In the genomic region with DNA sequence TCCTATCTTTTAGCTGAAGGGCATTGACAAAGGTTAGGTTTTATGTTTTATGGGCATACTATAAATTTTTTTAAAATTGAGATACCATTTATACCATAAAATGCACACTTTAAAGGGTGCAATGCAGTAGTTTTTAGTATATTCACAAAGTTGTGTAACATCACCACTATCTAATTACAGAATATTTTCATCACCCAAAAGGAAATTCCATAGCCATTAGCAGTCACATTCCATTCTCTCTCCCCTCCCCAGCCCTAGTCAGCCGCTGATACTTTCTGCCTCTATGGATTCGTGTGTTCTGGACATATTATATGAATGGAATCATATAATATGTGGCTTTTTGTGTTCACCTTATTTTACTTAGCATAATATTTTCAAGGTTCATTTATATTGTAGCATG, we compare ENCODE assay signal across 16 cellular contexts.
DNase-seq lines count a peak whose midpoint lies in the region; TF ChIP-seq lines count a peak whose summit lies in the region.
"Had no signal": no experiment of that assay in that cellular context is flagged by ENCODE, and none has a peak within 500 bp of the region (broad histone marks: within the 10 kb centered on the region; RNA-seq: fewer than 3 reads in every experiment).

No MANE protein-coding gene starts in this region.

- no peaks in the 10 kb centered on the region for H3K9me3 ChIP-seq in HAP-1
- H3K9me3 ChIP-seq: testis had no signal

- H3K36me3 ChIP-seq in HAP-1 (replicated peaks): no peaks in the 10 kb centered on the region
- H3K36me3 ChIP-seq: BLaER1 treated with 17β-estradiol and CSF1 and Interleukin-3, amounts not matched to agents 10 nM and 100 nM; heart right ventricle; right atrium auricular region; WERI-Rb-1 had no signal

- DNase-seq in AG08396 (ENCODE audit: low spot score) (peak; percentile 45), LHCN-M2 (ENCODE audit: low read depth) (peak; percentile 84), cardiac fibroblast (ENCODE audit: low read depth in 2 of 2) (peak; percentile 85 to 90), kidney glomerular epithelial cell (lab: John Stamatoyannopoulos, UW) (peak; percentile 84), NCI-H345 (lab: John Stamatoyannopoulos, UW) (no peak), nephron progenitor cell (no peak), HAP-1 (ENCODE audit: low spot score in 2 of 2) (no peak)
- no peak for DNase-seq in activated CD4-positive, alpha-beta memory T cell treated with anti-CD3 and anti-CD28 coated beads, Interleukin-2, amount 10 ng/mL, durations not matched to agents 7 days and 5 days
- DNase-seq: activated T-cell treated with anti-CD3 and anti-CD28 coated beads, Interleukin-2, amount 50 U/mL, for 4 hours; heart right ventricle; NCI-H2171 treated with DMSO at 0.1 percent for 48 hours; testis; WERI-Rb-1 had no signal

- H3K9me3 Mint-ChIP-seq in nephron progenitor cell: peaks cover 36% of the 10 kb centered on the region
- peaks cover 10% of the 10 kb centered on the region for H3K9me3 Mint-ChIP-seq in activated CD4-positive, alpha-beta memory T cell treated with anti-CD3 and anti-CD28 coated beads, Interleukin-2, amount 10 ng/mL, durations not matched to agents 7 days and 5 days

- no peaks in the 10 kb centered on the region for H3K4me1 ChIP-seq in HAP-1
- H3K4me1 ChIP-seq: BLaER1 treated with 17β-estradiol and CSF1 and Interleukin-3, amounts not matched to agents 10 nM and 100 nM; heart right ventricle; right atrium auricular region; testis had no signal

- POLR2A ChIA-PET in activated CD4-positive, alpha-beta memory T cell treated with anti-CD3 and anti-CD28 coated beads, Interleukin-2, amount 10 ng/mL, durations not matched to agents 7 days and 5 days (lab: Charles Lee): no interaction called here

- H3K27ac Mint-ChIP-seq in nephron progenitor cell: no peak overlapping the region
- H3K27ac Mint-ChIP-seq in activated CD4-positive, alpha-beta memory T cell treated with anti-CD3 and anti-CD28 coated beads, Interleukin-2, amount 10 ng/mL, durations not matched to agents 7 days and 5 days: no peak overlapping the region

- TF ChIP-seq CTCF in cardiac fibroblast (IDR thresholded peaks at IDR 0.05; ENCODE audit: low read depth, low read length) (no peak), nephron progenitor cell (IDR thresholded peaks at IDR 0.05) (no peak)

- no peak overlapping the region for H3K4me3 Mint-ChIP-seq in nephron progenitor cell
- no peak overlapping the region for H3K4me3 Mint-ChIP-seq in activated CD4-positive, alpha-beta memory T cell treated with anti-CD3 and anti-CD28 coated beads, Interleukin-2, amount 10 ng/mL, durations not matched to agents 7 days and 5 days
- H3K4me3 Mint-ChIP-seq: activated T-cell treated with anti-CD3 and anti-CD28 coated beads, Interleukin-2, amount 50 U/mL, for 4 hours; central memory CD8-positive, alpha-beta T cell had no signal

- H3K4me1 Mint-ChIP-seq in nephron progenitor cell: no peaks in the 10 kb centered on the region
- H3K4me1 Mint-ChIP-seq in activated CD4-positive, alpha-beta memory T cell treated with anti-CD3 and anti-CD28 coated beads, Interleukin-2, amount 10 ng/mL, durations not matched to agents 7 days and 5 days: no peaks in the 10 kb centered on the region
- H3K4me1 Mint-ChIP-seq: central memory CD8-positive, alpha-beta T cell had no signal

- in situ Hi-C loops in HAP-1 (cut with MboI; ENCODE audit: low sequenced_read_pairs): no loop called here

- H3K4me3 ChIP-seq in cardiac fibroblast (replicated peaks in 1 of 2; ENCODE audit: low read depth in 2 of 2, low read length in 2 of 2) (no peak overlapping the region), HAP-1 (no peak overlapping the region)
- H3K4me3 ChIP-seq: BLaER1 treated with 17β-estradiol and CSF1 and Interleukin-3, amounts not matched to agents 10 nM and 100 nM; heart right ventricle; right atrium auricular region; testis had no signal

- CTCF ChIA-PET in activated CD4-positive, alpha-beta memory T cell treated with anti-CD3 and anti-CD28 coated beads, Interleukin-2, amount 10 ng/mL, durations not matched to agents 7 days and 5 days (lab: Charles Lee): no interaction called here

- H3K36me3 Mint-ChIP-seq in nephron progenitor cell (ENCODE audit: low read depth): no peaks in the 10 kb centered on the region
- H3K36me3 Mint-ChIP-seq in activated CD4-positive, alpha-beta memory T cell treated with anti-CD3 and anti-CD28 coated beads, Interleukin-2, amount 10 ng/mL, durations not matched to agents 7 days and 5 days (ENCODE audit: low read depth): no peaks in the 10 kb centered on the region

- no peaks in the 10 kb centered on the region for H3K27me3 ChIP-seq in HAP-1 (ENCODE audit: low read depth)
- H3K27me3 ChIP-seq: BLaER1 treated with 17β-estradiol and CSF1 and Interleukin-3, amounts not matched to agents 10 nM and 100 nM; heart right ventricle; right atrium auricular region; testis had no signal

- no peaks in the 10 kb centered on the region for H3K27me3 Mint-ChIP-seq in nephron progenitor cell (ENCODE audit: low read depth, poor library complexity)
- H3K27me3 Mint-ChIP-seq in activated CD4-positive, alpha-beta memory T cell treated with anti-CD3 and anti-CD28 coated beads, Interleukin-2, amount 10 ng/mL, durations not matched to agents 7 days and 5 days: no peaks in the 10 kb centered on the region
- H3K27me3 Mint-ChIP-seq: central memory CD8-positive, alpha-beta T cell had no signal

Comparison
In these comparisons a context has a peak if more than half of its experiments do, and no peak if none do; other contexts are left out.
1. DNase-seq: peak in AG08396 (single experiment), LHCN-M2 (single experiment), cardiac fibroblast (2 of 2) and kidney glomerular epithelial cell (single experiment); none in NCI-H345 (single experiment), nephron progenitor cell (single experiment), HAP-1 (0 of 2) and activated CD4-positive, alpha-beta memory T cell treated with anti-CD3 and anti-CD28 coated beads, Interleukin-2, amount 10 ng/mL, durations not matched to agents 7 days and 5 days (single experiment).